8 cellular contexts compared by ENCODE assay signal in genomic region chr13:43879323-43880181, GRCh38. TPM values are rescaled to one million over a fixed set of nuclear protein-coding genes. Genes with fewer than 3 reads are reported as not detected.
DNase-seq lines count a peak whose midpoint lies in the region; ATAC-seq and TF ChIP-seq lines count a peak whose summit lies in the region.

Gene CCDC122 (minus strand): TSS chr13:43879740. CDS start chr13:43869376, 10,364 bp downstream.
Gene LACC1 (plus strand): TSS chr13:43879904. CDS start chr13:43880986, 1,082 bp downstream.

- peak within 1 kb of the TSS; percentile 19 for H2AFZ ChIP-seq in HCT116 (ENCODE audit: low read depth, low read length, poor library complexity, severe bottlenecking)

- H3K4me3 ChIP-seq in HCT116 (replicated peaks in 1 of 2; ENCODE audit: low read depth in 1 of 2, low read length in 2 of 2) (peak within 1 kb of the TSS; percentile 57 to 59), NB4 (ENCODE audit: low read depth, low read length) (peak within 1 kb of the TSS; percentile 64), kidney epithelial cell (ENCODE audit: low read depth, low read length) (peak within 1 kb of the TSS; percentile 88)

- H3K79me2 ChIP-seq in HCT116 (ENCODE audit: insufficient read depth, low read length): no peaks in the 10 kb centered on the region

- TF ChIP-seq POLR2A in HCT116 (IDR thresholded peaks at IDR 0.05; ENCODE audit: borderline replicate concordance, extremely low read depth, insufficient read depth, insufficient read length) (no peak), NB4 (IDR thresholded peaks at IDR 0.05; ENCODE audit: extremely low read depth, insufficient read length) (peak; percentile 76)

- peak within 1 kb of the TSS; percentile 77 for H3K4me2 ChIP-seq in HCT116 (ENCODE audit: low read length)

- TF ChIP-seq RAD21 in HCT116 (IDR thresholded peaks at IDR 0.05; ENCODE audit: low read depth): no peak

- CTCF ChIA-PET in HCT116 (lab: Charles Lee): interaction anchor here (0.8 to 3.2 kb wide), 2 partner anchors 15 to 557 kb away, joined by 3 to 9 read pairs; no protein-coding TSS in a partner anchor

- DNase-seq in NCI-H1436 (lab: John Stamatoyannopoulos, UW) (peak; percentile 13), NCI-H1436 treated with DMSO at 0.1 percent for 48 hours (lab: John Stamatoyannopoulos, UW) (no peak), HCT116 (ENCODE audit: low read depth, low spot score) (no peak), NB4 (ENCODE audit: low read depth) (peak; percentile 87), cerebellar cortex (ENCODE audit: low spot score) (peak; percentile 24), kidney epithelial cell (ENCODE audit: low read depth) (peak; percentile 35)
- peak; percentile 75 for DNase-seq in activated CD4-positive, CD25-positive, alpha-beta regulatory T cell treated with anti-CD3 and anti-CD28 coated beads, Interleukin-2, amount 50 U/mL, for 72 hours
- DNase-seq in stimulated activated CD4-positive, alpha-beta T cell treated with anti-CD3 and anti-CD28 coated beads, Interleukin-1b, Interleukin-23, amount 100 ng/mL, for 1 hour (ENCODE audit: low read depth in 2 of 2): peak; percentile 45 to 61

- intact Hi-C loops in HCT116 (cut with micrococcal nuclease): loop anchor here (5.0 to 10.0 kb wide), 2 partner anchors 577 to 905 kb away; no protein-coding TSS in a partner anchor

- H3K9ac ChIP-seq in HCT116 (ENCODE audit: low read length): peak within 1 kb of the TSS; percentile 70

- no peak for TF ChIP-seq CTCF in HCT116 (IDR thresholded peaks at IDR 0.05 in 2 of 3, conservative IDR thresholded peaks at IDR 0.05 in 1 of 3; ENCODE audit: borderline replicate concordance in 1 of 3, insufficient read depth in 1 of 3, low read depth in 2 of 3, low read length in 2 of 3)
- TF ChIP-seq CTCF in NB4 (IDR thresholded peaks at IDR 0.05; ENCODE audit: low read depth, low read length): no peak
- TF ChIP-seq CTCF in kidney epithelial cell (IDR thresholded peaks at IDR 0.05; ENCODE audit: insufficient read depth, low read length, poor library complexity, severe bottlenecking): no peak

- H3K27me3 ChIP-seq in HCT116 (ENCODE audit: insufficient read depth, low read length) (no peaks in the 10 kb centered on the region), kidney epithelial cell (ENCODE audit: control insufficient read depth, insufficient read depth, low read length) (no peaks in the 10 kb centered on the region)

- H3K36me3 ChIP-seq in HCT116 (ENCODE audit: control insufficient read depth in 1 of 2, insufficient read depth in 2 of 2, low read length in 2 of 2): no peaks in the 10 kb centered on the region
- no peaks in the 10 kb centered on the region for H3K36me3 ChIP-seq in kidney epithelial cell (ENCODE audit: control insufficient read depth, insufficient read depth, low read length)

- H4K20me1 ChIP-seq in HCT116 (ENCODE audit: insufficient read depth): no peaks in the 10 kb centered on the region

- peak; percentile 85 for ATAC-seq in HCT116

- RAD21 ChIA-PET in HCT116 (lab: Charles Lee; ENCODE audit: low non-redundant PET in 1 of 2, low total read pairs in 2 of 2, uncharacterized antibody in 2 of 2, unreplicated experiment in 2 of 2): no interaction called here

- no peaks in the 10 kb centered on the region for H3K9me3 ChIP-seq in HCT116 (ENCODE audit: control insufficient read depth in 1 of 2, insufficient read depth in 1 of 2, low read depth in 1 of 2, low read length in 2 of 2)

- peak within 1 kb of the TSS; percentile 68 for H3K27ac ChIP-seq in HCT116 (ENCODE audit: low read depth, low read length)

- H3K4me1 ChIP-seq in HCT116 (ENCODE audit: control insufficient read depth in 1 of 2, insufficient read depth in 2 of 2, low read length in 2 of 2): peaks cover 2 to 23% of the 10 kb centered on the region in 2 experiments; a peak in 2 of 4 replicates

- H3K9me2 ChIP-seq in HCT116 (ENCODE audit: insufficient read depth): no peaks in the 10 kb centered on the region

- POLR2A ChIA-PET in HCT116 (lab: Charles Lee): interaction anchor here (0.6 to 1.1 kb wide), 2 partner anchors 14 to 1492 kb away, joined by 4 read pairs; no protein-coding TSS in a partner anchor

- BruUV-seq in HCT116 (replicated peaks; lab: Mats Ljungman, UMichigan): TSS peak; percentile 45

TF ChIP-seq in HCT116, 20 proteins besides CTCF, POLR2A, EP300 and RAD21:
- TF ChIP-seq CBX3 (IDR thresholded peaks at IDR 0.05; ENCODE audit: low read depth) (peak; percentile 67; the same call in 1 of the 2 replicates), JUND (IDR thresholded peaks at IDR 0.05) (no peak), SRF (IDR thresholded peaks at IDR 0.05; ENCODE audit: low read depth) (no peak), MAX (IDR thresholded peaks at IDR 0.05) (peak; percentile 97), CEBPB (IDR thresholded peaks at IDR 0.05; ENCODE audit: low read depth) (no peak), ZFX (IDR thresholded peaks at IDR 0.05) (peak; percentile 82), EZH2phosphoT487 (IDR thresholded peaks at IDR 0.05; ENCODE audit: borderline replicate concordance) (no peak), ELF1 (IDR thresholded peaks at IDR 0.05; ENCODE audit: borderline replicate concordance, low read depth) (peak; percentile 58), SIN3A (IDR thresholded peaks at IDR 0.05; ENCODE audit: low read depth) (no peak), EGR1 (IDR thresholded peaks at IDR 0.05; ENCODE audit: low read depth) (no peak), YY1 (IDR thresholded peaks at IDR 0.05; ENCODE audit: extremely low read depth, insufficient replicate concordance, low read depth, low read length) (no peak), TCF7L2 (IDR thresholded peaks at IDR 0.05; ENCODE audit: borderline replicate concordance, extremely low read depth, insufficient read depth, insufficient read length) (no peak), SP1 (IDR thresholded peaks at IDR 0.05; ENCODE audit: low read depth) (peak; percentile 18; the same call in 1 of the 2 replicates), REST (IDR thresholded peaks at IDR 0.05; ENCODE audit: low read depth) (no peak), EZH2 (IDR thresholded peaks at IDR 0.05) (no peak)
- TF ChIP-seq, protein P1, sequence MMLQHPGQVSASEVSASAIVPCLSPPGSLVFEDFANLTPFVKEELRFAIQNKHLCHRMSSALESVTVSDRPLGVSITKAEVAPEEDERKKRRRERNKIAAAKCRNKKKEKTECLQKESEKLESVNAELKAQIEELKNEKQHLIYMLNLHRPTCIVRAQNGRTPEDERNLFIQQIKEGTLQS (IDR thresholded peaks at IDR 0.05): no peak
- TF ChIP-seq, protein P2, sequence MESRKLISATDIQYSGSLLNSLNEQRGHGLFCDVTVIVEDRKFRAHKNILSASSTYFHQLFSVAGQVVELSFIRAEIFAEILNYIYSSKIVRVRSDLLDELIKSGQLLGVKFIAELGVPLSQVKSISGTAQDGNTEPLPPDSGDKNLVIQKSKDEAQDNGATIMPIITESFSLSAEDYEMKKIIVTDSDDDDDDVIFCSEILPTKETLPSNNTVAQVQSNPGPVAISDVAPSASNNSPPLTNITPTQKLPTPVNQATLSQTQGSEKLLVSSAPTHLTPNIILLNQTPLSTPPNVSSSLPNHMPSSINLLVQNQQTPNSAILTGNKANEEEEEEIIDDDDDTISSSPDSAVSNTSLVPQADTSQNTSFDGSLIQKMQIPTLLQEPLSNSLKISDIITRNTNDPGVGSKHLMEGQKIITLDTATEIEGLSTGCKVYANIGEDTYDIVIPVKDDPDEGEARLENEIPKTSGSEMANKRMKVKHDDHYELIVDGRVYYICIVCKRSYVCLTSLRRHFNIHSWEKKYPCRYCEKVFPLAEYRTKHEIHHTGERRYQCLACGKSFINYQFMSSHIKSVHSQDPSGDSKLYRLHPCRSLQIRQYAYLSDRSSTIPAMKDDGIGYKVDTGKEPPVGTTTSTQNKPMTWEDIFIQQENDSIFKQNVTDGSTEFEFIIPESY (IDR thresholded peaks at IDR 0.05; ENCODE audit: extremely low read depth, insufficient replicate concordance, low read length): peak; percentile 65

RNA-seq across cellular contexts. Expression of gene CCDC122, which starts in this region (rescaled TPM):
- total RNA-seq in HCT116 (2021; ENCODE audit: unreplicated experiment) (5.8 TPM), kidney epithelial cell (7.3 and 7.4 TPM in 2 replicates)
- polyA plus RNA-seq in HCT116 (2012): 0.99 and 1.2 TPM in 2 replicates

RNA-seq across cellular contexts. Expression of gene LACC1, which starts in this region (rescaled TPM):
- total RNA-seq in HCT116 (2021; ENCODE audit: unreplicated experiment): 2.6 TPM
- polyA plus RNA-seq in HCT116 (2012): 0.90 and 1.3 TPM in 2 replicates
- total RNA-seq in kidney epithelial cell: 15.2 and 24.0 TPM in 2 replicates

Comparison
In these comparisons a context has a peak if more than half of its experiments do, and no peak if none do; other contexts are left out.
1. DNase-seq: peak in NCI-H1436 (single experiment), NB4 (single experiment), activated CD4-positive, CD25-positive, alpha-beta regulatory T cell treated with anti-CD3 and anti-CD28 coated beads, Interleukin-2, amount 50 U/mL, for 72 hours (single experiment), cerebellar cortex (single experiment), kidney epithelial cell (single experiment) and stimulated activated CD4-positive, alpha-beta T cell treated with anti-CD3 and anti-CD28 coated beads, Interleukin-1b, Interleukin-23, amount 100 ng/mL, for 1 hour (2 of 2); none in NCI-H1436 treated with DMSO at 0.1 percent for 48 hours (single experiment) and HCT116 (single experiment).
2. Peak in every context shown above with its lines, with median percentiles within 50 percentile points of each other: H3K4me3 ChIP-seq.